ENCODE assay signal across 16 cellular contexts in genomic region chr11:12219732-12220131, GRCh38.
DNase-seq lines count a peak whose midpoint lies in the region; ATAC-seq, FAIRE-seq and TF ChIP-seq lines count a peak whose summit lies in the region.
"Had no signal": no experiment of that assay in that cellular context is flagged by ENCODE, and none has a peak within 500 bp of the region (broad histone marks: within the 10 kb centered on the region; RNA-seq: fewer than 3 reads in every experiment).

No MANE protein-coding gene starts in this region.

- no peak for FAIRE-seq in bronchial epithelial cell (lab: Jason Lieb, UNC)
- FAIRE-seq: GM12892, GM19239, H54 had no signal

- H3K36me3 ChIP-seq in HEK293 (ENCODE audit: control insufficient read depth in 2 of 2, insufficient read depth in 1 of 2, low read length in 2 of 2) (peaks cover 0 to 9% of the 10 kb centered on the region in 2 experiments; a peak in 1 of 3 replicates), bronchial epithelial cell (ENCODE audit: control insufficient read depth, insufficient read depth, low read length) (peaks cover 22% of the 10 kb centered on the region), right lobe of liver (peaks cover 0 to 5% (median 0%) of the 10 kb centered on the region in 4 donors)

- no peaks in the 10 kb centered on the region for H3K9me3 ChIP-seq in HEK293 (ENCODE audit: control insufficient read depth, insufficient read depth, low read depth, low read length)
- no peaks in the 10 kb centered on the region for H3K9me3 ChIP-seq in right lobe of liver

- DNase-seq in bronchial epithelial cell (ENCODE audit: low read depth) (peak; percentile 56), right lobe of liver (no peak), NCI-H146 (lab: John Stamatoyannopoulos, UW) (no peak), NCI-H1694 (lab: John Stamatoyannopoulos, UW) (no peak)
- DNase-seq: activated CD4-positive, alpha-beta T cell treated with anti-CD3 and anti-CD28 coated beads, Interleukin-2, amount 50 U/mL, for 48 hours; activated gamma-delta T cell; cortex of kidney; NCI-H2227 treated with DMSO at 0.1 percent for 48 hours; stimulated activated CD8-positive, alpha-beta memory T cell treated with anti-CD3 and anti-CD28 coated beads, Interleukin-4, amount 100 ng/mL, for 48 hours had no signal

- H3K27ac ChIP-seq in 22Rv1 = peak overlapping the region; percentile 60
- no peak overlapping the region for H3K27ac ChIP-seq in HEK293 (ENCODE audit: extremely low read depth, low read depth, low read length)
- H3K27ac ChIP-seq in right lobe of liver = peak overlapping the region; percentile 12 to 69 (median 55)

- intact Hi-C loops in right lobe of liver (cut with DNase I) = no loop called here

- no peak for TF ChIP-seq POLR2A in right lobe of liver (IDR thresholded peaks at IDR 0.05)

- TF ChIP-seq CTCF in 22Rv1 (IDR thresholded peaks at IDR 0.05) (no peak), HEK293 (tag by site-specific recombination; IDR thresholded peaks at IDR 0.05) (no peak), bronchial epithelial cell (IDR thresholded peaks at IDR 0.05; ENCODE audit: insufficient read depth, low read length, severe bottlenecking) (no peak), right lobe of liver (IDR thresholded peaks at IDR 0.05) (no peak)

- H3K4me3 ChIP-seq in HEK293 (ENCODE audit: low read depth, low read length) (no peak overlapping the region), bronchial epithelial cell (ENCODE audit: low read depth, low read length) (no peak overlapping the region), right lobe of liver (no peak overlapping the region)

- CTCF ChIA-PET in HEK293 (lab: Yijun Ruan, JAX) = interaction anchor here (0.6 to 2.7 kb wide), 4 partner anchors 17 to 169 kb away, joined by 3 to 12 read pairs (median 3); no protein-coding TSS in a partner anchor

- no peaks in the 10 kb centered on the region for H3K27me3 ChIP-seq in bronchial epithelial cell (ENCODE audit: control insufficient read depth, insufficient read depth, low read length)
- H3K27me3 ChIP-seq in right lobe of liver = no peaks in the 10 kb centered on the region

- H3K4me1 ChIP-seq in HEK293 (ENCODE audit: control insufficient read depth, insufficient read depth, low read length) (no peaks in the 10 kb centered on the region; the same call in 1 of the 2 replicates), right lobe of liver (peaks cover 0 to 51% (median 30%) of the 10 kb centered on the region in 4 donors)

- no peak for ATAC-seq in right lobe of liver
- no peak for ATAC-seq in HG02938 (IDR thresholded peaks at IDR 0.05; ENCODE audit: unreplicated experiment)
- ATAC-seq in GM19328 (IDR thresholded peaks at IDR 0.05; ENCODE audit: unreplicated experiment) = no peak

- POLR2A ChIA-PET in HEK293 (lab: Yijun Ruan, JAX) = interaction anchor here (1.0 to 1.9 kb wide), 4 partner anchors 12 to 110 kb away, joined by 3 to 6 read pairs (median 3); partner anchors contain the start of gene MICAL2

- WGBS in right lobe of liver (ENCODE audit: insufficient coverage, low coverage, low lambda C conversion rate, missing lambda C conversion rate) = 58% methylated on average over 4 of the region's 6 CpGs

TF ChIP-seq in HEK293, 187 proteins besides CTCF, POLR2A, EP300 and RAD21:
- no peak for TF ChIP-seq SETDB1 (IDR thresholded peaks at IDR 0.05; ENCODE audit: insufficient read length, low read length)
- 0 out of 2 replicates have a peak, but pooled peaks have one; percentile 11 for TF ChIP-seq PRDM6 (tag by site-specific recombination; IDR thresholded peaks at IDR 0.05)
- no peak for TF ChIP-seq ZNF785 (tag by site-specific recombination; IDR thresholded peaks at IDR 0.05)
